In genomic region chr11:29051935-29052334, GRCh38 we compare ENCODE assay signal across 21 cellular contexts.
DNase-seq lines count a peak whose midpoint lies in the region; ATAC-seq, FAIRE-seq and TF ChIP-seq lines count a peak whose summit lies in the region.
"Had no signal": no experiment of that assay in that cellular context is flagged by ENCODE, and none has a peak within 500 bp of the region (broad histone marks: within the 10 kb centered on the region; RNA-seq: fewer than 3 reads in every experiment).

No MANE protein-coding gene starts in this region.

- H3K9ac ChIP-seq in endothelial cell of umbilical vein (replicated peaks; ENCODE audit: extremely low read depth, insufficient read depth, low read length): no peak overlapping the region

- FAIRE-seq in endothelial cell of umbilical vein (lab: Jason Lieb, UNC): no peak
- FAIRE-seq: A204.1, H54 had no signal

- H3K9me3 ChIP-seq in RWPE2 (ENCODE audit: severe bottlenecking) (no peaks in the 10 kb centered on the region), endothelial cell of umbilical vein (replicated peaks; ENCODE audit: control insufficient read depth, insufficient read depth, low read length) (no peaks in the 10 kb centered on the region), vagina (no peaks in the 10 kb centered on the region)

- intact Hi-C loops in endothelial cell of umbilical vein (cut with micrococcal nuclease) (no loop called here), vagina (cut with DNase I) (no loop called here)

- no peaks in the 10 kb centered on the region for H3K4me1 ChIP-seq in RWPE2 (ENCODE audit: insufficient read depth, poor library complexity, severe bottlenecking)
- no peaks in the 10 kb centered on the region for H3K4me1 ChIP-seq in endothelial cell of umbilical vein (ENCODE audit: control insufficient read depth, extremely low read depth, insufficient read depth, low read length)
- no peaks in the 10 kb centered on the region for H3K4me1 ChIP-seq in vagina

- no peak overlapping the region for H2AFZ ChIP-seq in endothelial cell of umbilical vein (ENCODE audit: low read depth, low read length)

- no peaks in the 10 kb centered on the region for H3K27me3 ChIP-seq in RWPE2 (ENCODE audit: insufficient read depth, poor library complexity, severe bottlenecking)
- no peaks in the 10 kb centered on the region for H3K27me3 ChIP-seq in endothelial cell of umbilical vein (ENCODE audit: control insufficient read depth in 2 of 2, insufficient read depth in 2 of 2, low read length in 2 of 2)
- no peaks in the 10 kb centered on the region for H3K27me3 ChIP-seq in vagina

- TF ChIP-seq POLR2A in endothelial cell of umbilical vein (IDR thresholded peaks at IDR 0.05; ENCODE audit: low read depth, low read length) (no peak), vagina (IDR thresholded peaks at IDR 0.05) (no peak)

- CTCF ChIA-PET in endothelial cell of umbilical vein (lab: Charles Lee): interaction anchor here (1.7 kb wide), 1 partner anchor 68 kb away, joined by 3 read pairs; no protein-coding TSS in a partner anchor

- no peak overlapping the region for H3K27ac Mint-ChIP-seq in stimulated activated memory B cell treated with anti-CD40 and anti-IgM and Interleukin-4, amounts not matched to agents 10 μg/mL and 1 μg/mL and 100 μg/mL, for 72 hours
- H3K27ac Mint-ChIP-seq: CD4-positive, alpha-beta T cell; HFFc6 had no signal

- POLR2A ChIA-PET in endothelial cell of umbilical vein (lab: Charles Lee): no interaction called here

- no peaks in the 10 kb centered on the region for H3K79me2 ChIP-seq in endothelial cell of umbilical vein (ENCODE audit: control insufficient read depth, insufficient read depth, low read length)

- H3K36me3 ChIP-seq in RWPE2 (ENCODE audit: low read depth) (no peaks in the 10 kb centered on the region), endothelial cell of umbilical vein (ENCODE audit: control insufficient read depth in 2 of 2, extremely low read depth in 1 of 2, insufficient read depth in 2 of 2, low read length in 2 of 2) (no peaks in the 10 kb centered on the region), vagina (no peaks in the 10 kb centered on the region)

- H3K27ac ChIP-seq in RWPE2 (ENCODE audit: poor library complexity, severe bottlenecking): no peak overlapping the region
- no peak overlapping the region for H3K27ac ChIP-seq in endothelial cell of umbilical vein (ENCODE audit: insufficient read depth, low read depth, low read length)
- no peak overlapping the region for H3K27ac ChIP-seq in vagina
- H3K27ac ChIP-seq: HL-60 had no signal

- ATAC-seq in RWPE2 (ENCODE audit: low read depth): peak; percentile 68; the same call in 2 of the 3 replicates
- ATAC-seq in GM21381 (IDR thresholded peaks at IDR 0.05; ENCODE audit: unreplicated experiment): no peak
- no peak for ATAC-seq in stimulated activated memory B cell treated with anti-CD40 and anti-IgM and Interleukin-4, amounts not matched to agents 10 μg/mL and 1 μg/mL and 100 μg/mL, for 72 hours

- H3K27me3 Mint-ChIP-seq in stimulated activated memory B cell treated with anti-CD40 and anti-IgM and Interleukin-4, amounts not matched to agents 10 μg/mL and 1 μg/mL and 100 μg/mL, for 72 hours: no peaks in the 10 kb centered on the region
- H3K27me3 Mint-ChIP-seq: CD4-positive, alpha-beta T cell had no signal

- H3K36me3 Mint-ChIP-seq in stimulated activated memory B cell treated with anti-CD40 and anti-IgM and Interleukin-4, amounts not matched to agents 10 μg/mL and 1 μg/mL and 100 μg/mL, for 72 hours: no peaks in the 10 kb centered on the region

- no peaks in the 10 kb centered on the region for H3K4me1 Mint-ChIP-seq in stimulated activated memory B cell treated with anti-CD40 and anti-IgM and Interleukin-4, amounts not matched to agents 10 μg/mL and 1 μg/mL and 100 μg/mL, for 72 hours

- peaks cover 7% of the 10 kb centered on the region for H3K9me3 Mint-ChIP-seq in stimulated activated memory B cell treated with anti-CD40 and anti-IgM and Interleukin-4, amounts not matched to agents 10 μg/mL and 1 μg/mL and 100 μg/mL, for 72 hours

- no peaks in the 10 kb centered on the region for H4K20me1 ChIP-seq in endothelial cell of umbilical vein (replicated peaks; ENCODE audit: control insufficient read depth, extremely low read depth, insufficient read depth, low read length)

- H3K4me3 ChIP-seq in RWPE2 (ENCODE audit: severe bottlenecking) (no peak overlapping the region), endothelial cell of umbilical vein (replicated peaks in 1 of 3; ENCODE audit: insufficient read depth in 1 of 3, low read depth in 1 of 3, low read length in 3 of 3) (no peak overlapping the region), vagina (no peak overlapping the region)

- no peak overlapping the region for H3K4me2 ChIP-seq in endothelial cell of umbilical vein (ENCODE audit: insufficient read depth, low read length)

- BruUV-seq in endothelial cell of umbilical vein (replicated peaks; lab: Mats Ljungman, UMichigan): no TSS peak

- TF ChIP-seq CTCF in RWPE2 (IDR thresholded peaks at IDR 0.05; ENCODE audit: poor library complexity, severe bottlenecking) (no peak), endothelial cell of umbilical vein (IDR thresholded peaks at IDR 0.05; ENCODE audit: extremely low read depth in 1 of 2, insufficient read depth in 1 of 2, low read depth in 1 of 2, low read length in 2 of 2) (no peak), vagina (IDR thresholded peaks at IDR 0.05) (no peak)

- DNase-seq in COLO829 (ENCODE audit: low spot score): peak; percentile 18
- peak; percentile 7 for DNase-seq in HPDE6-E6E7 (ENCODE audit: extremely low spot score)
- no peak for DNase-seq in RWPE2 (ENCODE audit: low spot score)
- DNase-seq in endothelial cell of umbilical vein (ENCODE audit: low read depth, low spot score): no peak
- DNase-seq in UCSD-AML1 (lab: John Stamatoyannopoulos, UW; ENCODE audit: unreplicated experiment): no peak
- no peak for DNase-seq in vagina (ENCODE audit: extremely low spot score in 2 of 2)
- DNase-seq: CD4-positive, alpha-beta T cell; DMS153; GF-D8; HFFc6; Kasumi-1; NCI-H1105 treated with DMSO at 0.1 percent for 48 hours; NCI-H187; NCI-H2107; NCI-H524; NCI-H82 had no signal

- H3K9me1 ChIP-seq in endothelial cell of umbilical vein (replicated peaks; ENCODE audit: control insufficient read depth, extremely low read depth, insufficient read depth, low read length): no peaks in the 10 kb centered on the region

- H3K4me3 Mint-ChIP-seq in stimulated activated memory B cell treated with anti-CD40 and anti-IgM and Interleukin-4, amounts not matched to agents 10 μg/mL and 1 μg/mL and 100 μg/mL, for 72 hours: no peak overlapping the region
- H3K4me3 Mint-ChIP-seq: CD4-positive, alpha-beta T cell; HFFc6 had no signal

- dilution Hi-C loops in endothelial cell of umbilical vein (cut with MboI; ENCODE audit: extremely low pct_ligation_motif_present, low sequenced_read_pairs): no loop called here

TF ChIP-seq in endothelial cell of umbilical vein, 7 proteins besides CTCF, POLR2A, EP300 and RAD21:
- TF ChIP-seq FOS (IDR thresholded peaks at IDR 0.05; ENCODE audit: borderline replicate concordance, insufficient read depth, low read length) (peak; percentile 31), MAX (IDR thresholded peaks at IDR 0.05; ENCODE audit: insufficient read depth, insufficient read length) (no peak)

Comparison
In these comparisons a context has a peak if more than half of its experiments do, and no peak if none do; other contexts are left out.
1. DNase-seq: peak in COLO829 (single experiment) and HPDE6-E6E7 (single experiment); none in RWPE2 (single experiment), endothelial cell of umbilical vein (single experiment), UCSD-AML1 (single experiment) and vagina (0 of 2).